8 cellular contexts compared by ENCODE assay signal in the genomic region with DNA sequence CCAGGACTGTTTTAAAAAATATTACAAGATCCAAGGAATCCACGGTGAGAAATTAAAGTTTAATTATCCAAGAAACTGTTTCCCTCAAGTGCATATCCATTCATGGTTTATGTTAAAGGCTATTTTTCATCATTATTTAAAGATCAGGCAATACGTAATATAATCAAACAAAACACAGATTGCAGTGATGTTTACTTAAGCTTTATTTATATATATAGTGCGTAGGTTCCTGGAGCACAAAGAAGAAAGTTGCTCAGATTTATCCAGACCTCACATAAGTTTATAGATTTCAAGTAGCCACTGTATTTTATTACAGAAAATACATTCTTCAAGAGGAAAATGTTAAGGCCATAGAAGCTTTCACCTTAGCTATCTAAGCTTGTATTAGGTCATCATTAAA.
DNase-seq lines count a peak whose midpoint lies in the region; ATAC-seq and TF ChIP-seq lines count a peak whose summit lies in the region.
"Had no signal": no experiment of that assay in that cellular context is flagged by ENCODE, and none has a peak within 500 bp of the region (broad histone marks: within the 10 kb centered on the region; RNA-seq: fewer than 3 reads in every experiment).

No MANE protein-coding gene starts in this region.

- peaks cover 0 to 27% (median 12%) of the 10 kb centered on the region in 4 donors for H3K4me1 ChIP-seq in Peyer's patch

- H3K27me3 ChIP-seq in Peyer's patch = no peaks in the 10 kb centered on the region

- H3K9me3 ChIP-seq in Peyer's patch = no peaks in the 10 kb centered on the region

- H3K4me3 Mint-ChIP-seq in effector memory CD8-positive, alpha-beta T cell = peak overlapping the region; percentile 87 to 92

- H3K36me3 Mint-ChIP-seq in effector memory CD8-positive, alpha-beta T cell (ENCODE audit: insufficient read depth) = peaks cover 80% of the 10 kb centered on the region

- H3K4me1 Mint-ChIP-seq in effector memory CD8-positive, alpha-beta T cell (ENCODE audit: low read depth in 2 of 2) = peaks cover 74 to 92% of the 10 kb centered on the region in 2 donors

- no peak for ATAC-seq in effector memory CD8-positive, alpha-beta T cell (replicated peaks)

- no peaks in the 10 kb centered on the region for H3K36me3 ChIP-seq in Peyer's patch

- peak overlapping the region; percentile 66 to 88 (median 76) for H3K27ac ChIP-seq in Peyer's patch
- H3K27ac ChIP-seq: VCaP had no signal

- H3K27ac Mint-ChIP-seq in effector memory CD8-positive, alpha-beta T cell = peak overlapping the region; percentile 98 to 99

- H3K9me3 Mint-ChIP-seq in effector memory CD8-positive, alpha-beta T cell = no peaks in the 10 kb centered on the region

- H3K27me3 Mint-ChIP-seq in effector memory CD8-positive, alpha-beta T cell = no peaks in the 10 kb centered on the region

- H3K4me3 ChIP-seq in Peyer's patch = peak overlapping the region in 2 of 4 donors; percentile 51 to 62
- peak overlapping the region; percentile 53 for H3K4me3 ChIP-seq in retinal pigment epithelial cell (ENCODE audit: low read length)

- DNase-seq in ELR (ENCODE audit: low read depth) (peak; percentile 37), Peyer's patch (no peak), retinal pigment epithelial cell (ENCODE audit: low read depth) (no peak), NCI-H2081 treated with DMSO at 0.1 percent for 48 hours (lab: John Stamatoyannopoulos, UW) (no peak), NCI-H1436 treated with DMSO at 0.1 percent for 48 hours (lab: John Stamatoyannopoulos, UW) (no peak)
- DNase-seq in effector memory CD8-positive, alpha-beta T cell = no peak
- no peak for DNase-seq in activated CD4-positive, CD25-positive, alpha-beta regulatory T cell treated with anti-CD3 and anti-CD28 coated beads, Interleukin-2, amount 50 U/mL, for 72 hours

- no peak for TF ChIP-seq POLR2A in Peyer's patch (IDR thresholded peaks at IDR 0.05)

- TF ChIP-seq CTCF in Peyer's patch (IDR thresholded peaks at IDR 0.05) (no peak), retinal pigment epithelial cell (conservative IDR thresholded peaks at IDR 0.05; ENCODE audit: low read depth, low read length) (no peak)
